In the genomic region with DNA sequence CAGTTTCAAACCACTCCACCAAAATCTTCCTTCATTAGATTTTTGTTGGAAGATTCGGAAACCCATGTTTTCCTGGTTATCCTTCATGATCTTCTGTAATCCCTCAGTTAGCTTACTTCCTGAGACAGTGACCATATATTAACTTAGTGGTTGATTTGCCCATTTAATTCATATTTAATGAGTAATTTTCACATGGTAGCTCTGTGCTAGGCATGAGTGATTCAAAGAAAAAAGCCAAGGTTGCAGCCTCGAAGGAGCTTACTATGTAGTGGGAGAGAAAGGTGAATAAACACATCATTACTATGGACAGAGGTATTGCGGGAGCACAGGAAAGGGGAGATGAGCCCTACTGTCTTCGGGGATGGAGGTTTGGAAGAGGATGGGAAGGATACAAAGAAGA, we compare ENCODE assay signal across 17 cellular contexts.
A peak's percentile ranks its signal among the peaks of the same experiment; 100 is the strongest.
DNase-seq lines count a peak whose midpoint lies in the region; ATAC-seq and TF ChIP-seq lines count a peak whose summit lies in the region.
"Had no signal": no experiment of that assay in that cellular context is flagged by ENCODE, and none has a peak within 500 bp of the region (broad histone marks: within the 10 kb centered on the region; RNA-seq: fewer than 3 reads in every experiment).

No MANE protein-coding gene starts in this region.

- no peak overlapping the region for H2AFZ ChIP-seq in IMR-90 (replicated peaks; ENCODE audit: low read length, poor library complexity)

- peaks cover 18% of the 10 kb centered on the region for H3K4me1 Mint-ChIP-seq in activated B cell treated with CpG ODN at 0.5 μM for 24 hours
- H3K4me1 Mint-ChIP-seq in stimulated activated naive B cell treated with anti-CD40 and anti-IgM and Interleukin-4, amounts not matched to agents 10 μg/mL and 1 μg/mL and 100 μg/mL, for 72 hours, result peaks cover 39 to 69% of the 10 kb centered on the region in 2 donors
- no peaks in the 10 kb centered on the region for H3K4me1 Mint-ChIP-seq in effector memory CD8-positive, alpha-beta T cell (ENCODE audit: low read depth in 2 of 2)
- H3K4me1 Mint-ChIP-seq: CD4-positive, CD25-positive, alpha-beta regulatory T cell had no signal

- H3K27ac Mint-ChIP-seq in activated B cell treated with CpG ODN at 0.5 μM for 24 hours, result peak overlapping the region; percentile 69
- H3K27ac Mint-ChIP-seq in stimulated activated naive B cell treated with anti-CD40 and anti-IgM and Interleukin-4, amounts not matched to agents 10 μg/mL and 1 μg/mL and 100 μg/mL, for 72 hours, result peak overlapping the region; percentile 98
- no peak overlapping the region for H3K27ac Mint-ChIP-seq in effector memory CD8-positive, alpha-beta T cell
- H3K27ac Mint-ChIP-seq: CD4-positive, CD25-positive, alpha-beta regulatory T cell; HFFc6 had no signal

- no peak overlapping the region for H3K4ac ChIP-seq in IMR-90 (ENCODE audit: low read depth, low read length)

- H3K4me3 ChIP-seq in IMR-90 (ENCODE audit: insufficient read depth, low read depth, low read length) (no peak overlapping the region), esophagus muscularis mucosa (no peak overlapping the region)
- H3K4me3 ChIP-seq: BLaER1, K562 had no signal

- in situ Hi-C loops in IMR-90 (cut with MboI; ENCODE audit: low sequenced_read_pairs), result loop anchor here (25.0 kb wide), 1 partner anchor 1081 kb away; no protein-coding TSS in a partner anchor

- no peaks in the 10 kb centered on the region for H3K9me3 ChIP-seq in IMR-90 (ENCODE audit: control insufficient read depth, insufficient read depth, low read length)
- no peaks in the 10 kb centered on the region for H3K9me3 ChIP-seq in esophagus muscularis mucosa
- H3K9me3 ChIP-seq: BLaER1 had no signal

- H4K8ac ChIP-seq in IMR-90 (ENCODE audit: low read depth in 2 of 2, low read length in 2 of 2), result no peak overlapping the region

- H3K79me1 ChIP-seq in IMR-90 (ENCODE audit: low read depth in 1 of 2, low read length in 2 of 2), result no peaks in the 10 kb centered on the region

- H3K14ac ChIP-seq in IMR-90 (replicated peaks; ENCODE audit: low read depth, low read length), result no peak overlapping the region

- H2BK5ac ChIP-seq in IMR-90 (ENCODE audit: low read depth, low read length, poor library complexity, severe bottlenecking), result no peak overlapping the region

- no TSS peak for BruUV-seq in IMR-90 (replicated peaks; lab: Mats Ljungman, UMichigan)

- H2AK9ac ChIP-seq in IMR-90 (replicated peaks; ENCODE audit: low read depth, low read length, poor library complexity), result no peak overlapping the region

- dilution Hi-C loops in IMR-90 (cut with HindIII; ENCODE audit: low sequenced_read_pairs, unreplicated experiment), result no loop called here

- H4K20me1 ChIP-seq in IMR-90 (ENCODE audit: insufficient read depth, low read length), result no peaks in the 10 kb centered on the region
- H4K20me1 ChIP-seq: BLaER1 had no signal

- no peak for TF ChIP-seq POLR2A in IMR-90 (IDR thresholded peaks at IDR 0.05; ENCODE audit: low read depth, low read length)
- no peak for TF ChIP-seq POLR2A in esophagus muscularis mucosa (IDR thresholded peaks at IDR 0.05; ENCODE audit: low read depth)

- no peak overlapping the region for H3K18ac ChIP-seq in IMR-90 (ENCODE audit: low read depth, low read length)

- H3K56ac ChIP-seq in IMR-90 (ENCODE audit: extremely low read depth, insufficient read depth, low read length), result no peak overlapping the region

- no peak for DNase-seq in IMR-90
- no peak for DNase-seq in activated B cell treated with CpG ODN at 0.5 μM for 24 hours
- DNase-seq in kidney tubule cell (ENCODE audit: low spot score), result peak; percentile 65
- DNase-seq in stimulated activated naive B cell treated with anti-CD40 and anti-IgM and Interleukin-4, amounts not matched to agents 10 μg/mL and 1 μg/mL and 100 μg/mL, for 72 hours, result no peak
- DNase-seq in effector memory CD8-positive, alpha-beta T cell, result no peak
- no peak for DNase-seq in pons (ENCODE audit: low spot score)
- no peak for DNase-seq in esophagus muscularis mucosa (ENCODE audit: extremely low spot score)
- DNase-seq: CD4-positive, CD25-positive, alpha-beta regulatory T cell; DMS53; GF-D8; GOT3; HCEC 1CT; HFFc6 had no signal

- H4K91ac ChIP-seq in IMR-90 (ENCODE audit: insufficient read depth, low read depth, low read length), result no peak overlapping the region

- H3K27me3 ChIP-seq in IMR-90 (ENCODE audit: control insufficient read depth, insufficient read depth, low read length) (no peaks in the 10 kb centered on the region), esophagus muscularis mucosa (no peaks in the 10 kb centered on the region)
- H3K27me3 ChIP-seq: BLaER1 had no signal

- intact Hi-C loops in IMR-90 (cut with micrococcal nuclease) (no loop called here), activated B cell treated with CpG ODN at 0.5 μM for 24 hours (cut with micrococcal nuclease) (loop anchor here (1.0 to 5.0 kb wide), 2 partner anchors 66 to 125 kb away; no protein-coding TSS in a partner anchor), esophagus muscularis mucosa (cut with DNase I) (no loop called here)

- POLR2A ChIA-PET in IMR-90 (lab: Charles Lee; ENCODE audit: unreplicated experiment), result no interaction called here
- POLR2A ChIA-PET in activated B cell treated with CpG ODN at 0.5 μM for 24 hours (lab: Charles Lee), result interaction anchor here (0.7 to 1.8 kb wide), 4 partner anchors 33 to 159 kb away, joined by 3 to 9 read pairs (median 6); partner anchors contain the start of gene TLE1

- ATAC-seq in IMR-90 (ENCODE audit: low read depth) (no peak), activated B cell treated with CpG ODN at 0.5 μM for 24 hours (ENCODE audit: low read depth) (peak; percentile 17), GM19395 (IDR thresholded peaks at IDR 0.05; ENCODE audit: unreplicated experiment) (no peak)
- peak; percentile 35 to 41 for ATAC-seq in stimulated activated naive B cell treated with anti-CD40 and anti-IgM and Interleukin-4, amounts not matched to agents 10 μg/mL and 1 μg/mL and 100 μg/mL, for 72 hours (replicated peaks)
- no peak for ATAC-seq in effector memory CD8-positive, alpha-beta T cell (replicated peaks)
- ATAC-seq: K562 had no signal

- H3K4me3 Mint-ChIP-seq in activated B cell treated with CpG ODN at 0.5 μM for 24 hours, result no peak overlapping the region
- H3K4me3 Mint-ChIP-seq in stimulated activated naive B cell treated with anti-CD40 and anti-IgM and Interleukin-4, amounts not matched to agents 10 μg/mL and 1 μg/mL and 100 μg/mL, for 72 hours, result peak overlapping the region; percentile 72 to 78
- H3K4me3 Mint-ChIP-seq in effector memory CD8-positive, alpha-beta T cell, result no peak overlapping the region
- H3K4me3 Mint-ChIP-seq: CD4-positive, CD25-positive, alpha-beta regulatory T cell; HFFc6 had no signal

- H2BK120ac ChIP-seq in IMR-90 (ENCODE audit: low read depth, low read length), result no peak overlapping the region

- TF ChIP-seq RAD21 in IMR-90 (IDR thresholded peaks at IDR 0.05; ENCODE audit: low read length), result no peak

- no peak overlapping the region for H2BK20ac ChIP-seq in IMR-90 (ENCODE audit: low read depth, low read length)

- no peaks in the 10 kb centered on the region for H3K36me3 Mint-ChIP-seq in activated B cell treated with CpG ODN at 0.5 μM for 24 hours (ENCODE audit: low read depth)
- H3K36me3 Mint-ChIP-seq in stimulated activated naive B cell treated with anti-CD40 and anti-IgM and Interleukin-4, amounts not matched to agents 10 μg/mL and 1 μg/mL and 100 μg/mL, for 72 hours, result peaks cover 3 to 13% of the 10 kb centered on the region in 2 donors
- H3K36me3 Mint-ChIP-seq in effector memory CD8-positive, alpha-beta T cell (ENCODE audit: insufficient read depth), result no peaks in the 10 kb centered on the region
- H3K36me3 Mint-ChIP-seq: CD4-positive, CD25-positive, alpha-beta regulatory T cell had no signal

- TF ChIP-seq CTCF in IMR-90 (conservative IDR thresholded peaks at IDR 0.05; ENCODE audit: low read depth, low read length), result no peak
- TF ChIP-seq CTCF in activated B cell treated with CpG ODN at 0.5 μM for 24 hours (IDR thresholded peaks at IDR 0.05), result no peak
- TF ChIP-seq CTCF in esophagus muscularis mucosa (IDR thresholded peaks at IDR 0.05), result no peak

- H3K4me1 ChIP-seq in IMR-90 (ENCODE audit: control insufficient read depth, insufficient read depth, low read length) (peaks cover 2% of the 10 kb centered on the region; the same call in 1 of the 2 replicates), esophagus muscularis mucosa (peaks cover 0 to 6% (median 4%) of the 10 kb centered on the region in 4 donors)
- H3K4me1 ChIP-seq: BLaER1 had no signal

- H3K36me3 ChIP-seq in IMR-90 (ENCODE audit: control insufficient read depth, insufficient read depth, low read length) (no peaks in the 10 kb centered on the region), esophagus muscularis mucosa (no peaks in the 10 kb centered on the region)
- H3K36me3 ChIP-seq: BLaER1 had no signal

- no peak overlapping the region for H3K9ac ChIP-seq in IMR-90 (ENCODE audit: low read depth, low read length)
- H3K9ac ChIP-seq: BLaER1 had no signal

- no peak overlapping the region; the same call in 2 of the 3 replicates for H2BK15ac ChIP-seq in IMR-90 (ENCODE audit: low read depth, low read length)

- WGBS in IMR-90 (ENCODE audit: extremely low coverage in 2 of 2, insufficient read length in 1 of 2), 2 experiments, result no CpG with 5 or more reads among the region's 4 CpGs
- 96% methylated on average over 4 of the region's 4 CpGs for WGBS in esophagus muscularis mucosa

- H3K9me3 Mint-ChIP-seq in activated B cell treated with CpG ODN at 0.5 μM for 24 hours, result no peaks in the 10 kb centered on the region
- peaks cover 4 to 7% of the 10 kb centered on the region in 2 donors for H3K9me3 Mint-ChIP-seq in stimulated activated naive B cell treated with anti-CD40 and anti-IgM and Interleukin-4, amounts not matched to agents 10 μg/mL and 1 μg/mL and 100 μg/mL, for 72 hours
- peaks cover 9 to 10% of the 10 kb centered on the region in 2 donors for H3K9me3 Mint-ChIP-seq in effector memory CD8-positive, alpha-beta T cell
- H3K9me3 Mint-ChIP-seq: HFFc6 had no signal

- no peak overlapping the region for H3K4me2 ChIP-seq in IMR-90 (ENCODE audit: low read depth, low read length)
- H3K4me2 ChIP-seq: BLaER1 had no signal

- CTCF ChIA-PET in IMR-90 (lab: Yijun Ruan, JAX) (interaction anchor here (0.6 kb wide), 1 partner anchor 168 kb away, joined by 3 read pairs; no protein-coding TSS in a partner anchor), activated B cell treated with CpG ODN at 0.5 μM for 24 hours (lab: Charles Lee) (interaction anchor here (1.1 to 1.7 kb wide), 3 partner anchors 8 to 1076 kb away, joined by 3 to 4 read pairs (median 4); no protein-coding TSS in a partner anchor)

- peaks cover 3% of the 10 kb centered on the region; the same call in 1 of the 2 replicates for H3K9me1 ChIP-seq in IMR-90 (ENCODE audit: insufficient read depth, low read length)

- H4K5ac ChIP-seq in IMR-90 (ENCODE audit: low read depth, low read length), result no peak overlapping the region

- H3K27me3 Mint-ChIP-seq in activated B cell treated with CpG ODN at 0.5 μM for 24 hours, result peaks cover 6% of the 10 kb centered on the region
- no peaks in the 10 kb centered on the region for H3K27me3 Mint-ChIP-seq in stimulated activated naive B cell treated with anti-CD40 and anti-IgM and Interleukin-4, amounts not matched to agents 10 μg/mL and 1 μg/mL and 100 μg/mL, for 72 hours
- H3K27me3 Mint-ChIP-seq in effector memory CD8-positive, alpha-beta T cell, result no peaks in the 10 kb centered on the region
- H3K27me3 Mint-ChIP-seq: CD4-positive, CD25-positive, alpha-beta regulatory T cell had no signal

- 0 out of 2 replicates have a peak overlapping the region, but pooled peaks have one; percentile 16 for H2AK5ac ChIP-seq in IMR-90 (ENCODE audit: low read depth, low read length)

- no peak overlapping the region for H3K23ac ChIP-seq in IMR-90 (ENCODE audit: low read depth, low read length)

- TF ChIP-seq EP300 in esophagus muscularis mucosa (IDR thresholded peaks at IDR 0.05), result no peak

- H3K27ac ChIP-seq in IMR-90 (ENCODE audit: insufficient read depth, low read length) (no peak overlapping the region), esophagus muscularis mucosa (replicated peaks in 1 of 4) (no peak overlapping the region)
- H3K27ac ChIP-seq: BLaER1, HL-60 had no signal

Comparison
In these comparisons a context has a peak if more than half of its experiments do, and no peak if none do; other contexts are left out.
1. ATAC-seq: peak in activated B cell treated with CpG ODN at 0.5 μM for 24 hours (single experiment) and stimulated activated naive B cell treated with anti-CD40 and anti-IgM and Interleukin-4, amounts not matched to agents 10 μg/mL and 1 μg/mL and 100 μg/mL, for 72 hours (2 of 2); none in IMR-90 (single experiment), GM19395 (single experiment) and effector memory CD8-positive, alpha-beta T cell (single experiment).
2. H3K27ac Mint-ChIP-seq: peak in activated B cell treated with CpG ODN at 0.5 μM for 24 hours (single experiment) and stimulated activated naive B cell treated with anti-CD40 and anti-IgM and Interleukin-4, amounts not matched to agents 10 μg/mL and 1 μg/mL and 100 μg/mL, for 72 hours (single experiment); none in effector memory CD8-positive, alpha-beta T cell (0 of 2).
3. H3K4me3 Mint-ChIP-seq: peak in stimulated activated naive B cell treated with anti-CD40 and anti-IgM and Interleukin-4, amounts not matched to agents 10 μg/mL and 1 μg/mL and 100 μg/mL, for 72 hours (2 of 2); none in activated B cell treated with CpG ODN at 0.5 μM for 24 hours (single experiment) and effector memory CD8-positive, alpha-beta T cell (0 of 2).